ENCODE assay signal across 21 cellular contexts in genomic region chr1:46086581-46086980, GRCh38. TPM values are rescaled to one million over a fixed set of nuclear protein-coding genes. Genes with fewer than 3 reads are reported as not detected.
A peak's percentile ranks its signal among the peaks of the same experiment; 100 is the strongest.
DNase-seq lines count a peak whose midpoint lies in the region; ATAC-seq, FAIRE-seq and TF ChIP-seq lines count a peak whose summit lies in the region.
"Had no signal": no experiment of that assay in that cellular context is flagged by ENCODE, and none has a peak within 500 bp of the region (broad histone marks: within the 10 kb centered on the region; RNA-seq: fewer than 3 reads in every experiment).

No MANE protein-coding gene starts in this region.

- ATAC-seq in RWPE2 (ENCODE audit: low read depth) (peak; percentile 33; the same call in 1 of the 3 replicates), GM19035 (IDR thresholded peaks at IDR 0.05; ENCODE audit: unreplicated experiment) (no peak), GM18861 (IDR thresholded peaks at IDR 0.05; ENCODE audit: unreplicated experiment) (no peak)

- TF ChIP-seq CTCF in RWPE2 (IDR thresholded peaks at IDR 0.05; ENCODE audit: poor library complexity, severe bottlenecking) (no peak), neural crest cell (conservative IDR thresholded peaks at IDR 0.05) (no peak), glutamatergic neuron (IDR thresholded peaks at IDR 0.05; ENCODE audit: partially characterized antibody, unreplicated experiment) (no peak)

- no peak overlapping the region for H3K4me3 ChIP-seq in RWPE2 (ENCODE audit: severe bottlenecking)

- H3K4me3 Mint-ChIP-seq in neural crest cell (no peak overlapping the region), glutamatergic neuron (ENCODE audit: unreplicated experiment) (no peak overlapping the region)
- H3K4me3 Mint-ChIP-seq: H9 had no signal

- DNase-seq in H54 (ENCODE audit: insufficient read length, low spot score) (no peak), RWPE2 (ENCODE audit: low spot score) (no peak), epithelial cell of prostate (ENCODE audit: low read depth, low spot score) (no peak), neural crest cell (ENCODE audit: low read depth, low spot score) (no peak), glutamatergic neuron (no peak)
- DNase-seq: H9, KG1, NCI-H1694, NCI-H2081 treated with DMSO at 0.1 percent for 48 hours, NCI-H2171 treated with DMSO at 0.1 percent for 48 hours, NCI-H524 treated with DMSO at 0.1 percent for 48 hours, NCI-H82, Right ventricle myocardium superior, SW 1271 had no signal

- FAIRE-seq in H54 (lab: Jason Lieb, UNC), result peak; percentile 48
- FAIRE-seq: A204.1, G401.6, GM18507, RCC 7860 had no signal

- peaks cover 3% of the 10 kb centered on the region for H3K9me3 Mint-ChIP-seq in neural crest cell
- H3K9me3 Mint-ChIP-seq in glutamatergic neuron (ENCODE audit: unreplicated experiment), result no peaks in the 10 kb centered on the region
- H3K9me3 Mint-ChIP-seq: H9 had no signal

- H3K27me3 ChIP-seq in RWPE2 (ENCODE audit: insufficient read depth, poor library complexity, severe bottlenecking), result no peaks in the 10 kb centered on the region

- H3K27ac Mint-ChIP-seq in neural crest cell (ENCODE audit: unreplicated experiment) (peak overlapping the region; percentile 13), glutamatergic neuron (ENCODE audit: unreplicated experiment) (no peak overlapping the region)

- H3K4me1 Mint-ChIP-seq in neural crest cell, result peaks cover 32% of the 10 kb centered on the region
- H3K4me1 Mint-ChIP-seq in glutamatergic neuron (ENCODE audit: low read depth, unreplicated experiment), result peaks cover 2% of the 10 kb centered on the region

- H3K4me1 ChIP-seq in RWPE2 (ENCODE audit: insufficient read depth, poor library complexity, severe bottlenecking), result peaks cover 33% of the 10 kb centered on the region

- H3K36me3 Mint-ChIP-seq in neural crest cell (ENCODE audit: low read depth), result peaks cover 16% of the 10 kb centered on the region
- no peaks in the 10 kb centered on the region for H3K36me3 Mint-ChIP-seq in glutamatergic neuron (ENCODE audit: unreplicated experiment)

- H3K9me3 ChIP-seq in RWPE2 (ENCODE audit: severe bottlenecking), result no peaks in the 10 kb centered on the region

- no peaks in the 10 kb centered on the region for H3K27me3 Mint-ChIP-seq in neural crest cell (ENCODE audit: low read depth)
- H3K27me3 Mint-ChIP-seq in glutamatergic neuron (ENCODE audit: unreplicated experiment), result no peaks in the 10 kb centered on the region

- no peaks in the 10 kb centered on the region for H3K36me3 ChIP-seq in RWPE2 (ENCODE audit: low read depth)

- no peak for TF ChIP-seq POLR2A in H54 (IDR thresholded peaks at IDR 0.05; ENCODE audit: low read depth, low read length)

- H3K27ac ChIP-seq in RWPE2 (ENCODE audit: poor library complexity, severe bottlenecking) (peak overlapping the region; percentile 84), epithelial cell of prostate (peak overlapping the region; percentile 85)
- H3K27ac ChIP-seq: C4-2B had no signal

RNA-seq across cellular contexts. Expression of gene PIK3R3, which starts 45.8 kb away (rescaled TPM):
- 85.3 and 92.2 TPM in 2 replicates for total RNA-seq in neural crest cell
- total RNA-seq in glutamatergic neuron (ENCODE audit: unreplicated experiment), result 156 TPM
